ENCODE assay signal across 14 cellular contexts in the genomic region with DNA sequence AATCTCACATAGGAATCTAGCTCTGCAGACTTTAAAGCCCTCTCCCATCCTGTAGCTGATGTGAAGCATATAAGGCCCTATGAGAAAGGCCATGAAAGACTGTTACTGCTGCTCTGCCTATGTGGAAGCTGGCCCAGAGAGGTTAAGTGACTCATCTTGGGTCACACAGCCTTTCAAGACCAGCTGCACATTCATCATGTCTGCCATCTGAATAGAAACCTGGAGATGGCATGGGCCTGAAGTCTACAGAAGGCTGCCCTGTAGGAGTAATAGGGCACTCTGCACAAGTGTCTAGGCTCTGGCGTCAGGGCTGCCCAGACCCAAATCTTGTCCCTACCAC.
"Had no signal": no experiment of that assay in that cellular context is flagged by ENCODE, and none has a peak within 500 bp of the region (broad histone marks: within the 10 kb centered on the region; RNA-seq: fewer than 3 reads in every experiment).

No MANE protein-coding gene starts in this region.

- ATAC-seq: effector memory CD8-positive, alpha-beta T cell; heart left ventricle; naive thymus-derived CD4-positive, alpha-beta T cell had no signal

- DNase-seq: effector memory CD8-positive, alpha-beta T cell; heart left ventricle; hippocampal formation; kidney glomerular epithelial cell; naive thymus-derived CD4-positive, alpha-beta T cell; posterior cingulate gyrus; small intestine; stimulated activated CD4-positive, alpha-beta T cell treated with anti-CD3 and anti-CD28 coated beads, Interleukin-12 subunit alpha, Interleukin-12 subunit beta, amount 100 ng/mL, for 4 hours; stimulated activated naive CD4-positive, alpha-beta T cell; stomach; substantia nigra; trophoblast cell had no signal

- H3K4me3 ChIP-seq: esophagus muscularis mucosa, heart left ventricle, stomach, thoracic aorta had no signal
